In genomic region chr3:40008796-40009195, GRCh38 we compare ENCODE assay signal across 8 cellular contexts.
"Had no signal": no experiment of that assay in that cellular context is flagged by ENCODE, and none has a peak within 500 bp of the region (broad histone marks: within the 10 kb centered on the region; RNA-seq: fewer than 3 reads in every experiment).

No MANE protein-coding gene starts in this region.

- DNase-seq: GM23248, GOT3, H7, HCEC 1CT, IMR-90, KG1 had no signal

- FAIRE-seq: HTR-8/SVneo, K562 had no signal

- ATAC-seq: K562 had no signal

- H2AFZ ChIP-seq: GM23248 had no signal

- H3K4me3 ChIP-seq: GM23248, K562 had no signal

- H3K9ac ChIP-seq: GM23248 had no signal

- H3K27ac ChIP-seq: GM23248 had no signal
